Comparison of ENCODE assay signal across 27 cellular contexts in genomic region chr1:230392141-230392909, GRCh38. TPM values are rescaled to one million over a fixed set of nuclear protein-coding genes. Genes with fewer than 3 reads are reported as not detected.
DNase-seq lines count a peak whose midpoint lies in the region; ATAC-seq and TF ChIP-seq lines count a peak whose summit lies in the region.
"Had no signal": no experiment of that assay in that cellular context is flagged by ENCODE, and none has a peak within 500 bp of the region (broad histone marks: within the 10 kb centered on the region; RNA-seq: fewer than 3 reads in every experiment).

No MANE protein-coding gene starts in this region.

- peaks cover 40% of the 10 kb centered on the region for H3K79me2 ChIP-seq in GM23338 (replicated peaks; ENCODE audit: insufficient read depth)

- no peak overlapping the region for H3K4me3 ChIP-seq in GM23338
- no peak overlapping the region for H3K4me3 ChIP-seq in Jurkat, Clone E6-1 (ENCODE audit: low read length)
- H3K4me3 ChIP-seq: Peyer's patch, tibial artery had no signal

- no peak for DNase-seq in GM23338 (ENCODE audit: low spot score)
- peak; percentile 35 for DNase-seq in Jurkat, Clone E6-1 (ENCODE audit: low read depth, low spot score)
- no peak for DNase-seq in stimulated activated effector memory CD8-positive, alpha-beta T cell treated with anti-CD3 and anti-CD28 coated beads, Interleukin-12 subunit alpha, Interleukin-12 subunit beta, amount 100 ng/mL, for 72 hours (ENCODE audit: low spot score in 2 of 2)
- no peak for DNase-seq in GM19238 (ENCODE audit: insufficient read length, low spot score)
- no peak for DNase-seq in NCI-H446 treated with DMSO at 0.1 percent for 48 hours (lab: John Stamatoyannopoulos, UW)
- no peak for DNase-seq in C1 segment of cervical spinal cord (lab: John Stamatoyannopoulos, UW)
- DNase-seq: activated CD4-positive, alpha-beta T cell treated with anti-CD3 and anti-CD28 coated beads for 36 hours; amniotic stem cell; brain microvascular endothelial cell; DMS79 treated with DMSO at 0.1 percent for 48 hours; GF-D8; mammary epithelial cell; MM.1S; NCI-H1105 treated with DMSO at 0.1 percent for 48 hours; NCI-H187 treated with DMSO at 0.1 percent for 48 hours; Peyer's patch; SHP77 treated with DMSO at 0.1 percent for 48 hours; stimulated activated CD4-positive, alpha-beta T cell treated with anti-CD3 and anti-CD28 coated beads, Interleukin-2, amount 100 ng/mL, for 24 hours; stimulated activated naive CD8-positive, alpha-beta T cell treated with anti-CD3 and anti-CD28 coated beads, Interleukin-15, amount 100 ng/mL, for 72 hours; tibial artery had no signal

- H3K36me3 Mint-ChIP-seq in GM23338 (ENCODE audit: low read depth) = no peaks in the 10 kb centered on the region
- H3K36me3 Mint-ChIP-seq in stimulated activated effector memory CD8-positive, alpha-beta T cell treated with anti-CD3 and anti-CD28 coated beads, Interleukin-12 subunit alpha, Interleukin-12 subunit beta, amount 100 ng/mL, for 72 hours = no peaks in the 10 kb centered on the region
- H3K36me3 Mint-ChIP-seq: activated naive CD4-positive, alpha-beta T cell treated with anti-CD3 and anti-CD28 coated beads, Interleukin-2, amount 50 U/mL, for 24 hours had no signal

- H3K27me3 Mint-ChIP-seq in GM23338 (ENCODE audit: insufficient read depth, low read depth, poor library complexity) = peaks cover 16% of the 10 kb centered on the region

- 0 out of 2 replicates have a peak, but pooled peaks cover 2% of the 10 kb centered on the region for H3F3A ChIP-seq in GM23338 (replicated peaks; ENCODE audit: low read depth)

- no peaks in the 10 kb centered on the region for H3K9me2 ChIP-seq in GM23338 (ENCODE audit: insufficient read depth)

- peaks cover 3% of the 10 kb centered on the region; the same call in 1 of the 2 replicates for H4K20me1 ChIP-seq in GM23338 (replicated peaks; ENCODE audit: insufficient read depth)

- peak overlapping the region; percentile 73 for H3K4me2 ChIP-seq in GM23338

- H3K27me3 ChIP-seq in GM23338 (ENCODE audit: insufficient read depth) (no peaks in the 10 kb centered on the region), layer of hippocampus (ENCODE audit: control insufficient read depth, insufficient read depth, low read length) (no peaks in the 10 kb centered on the region)
- H3K27me3 ChIP-seq: brain microvascular endothelial cell, Peyer's patch had no signal

- no peaks in the 10 kb centered on the region for H3K36me3 ChIP-seq in GM23338 (ENCODE audit: insufficient read depth)
- H3K36me3 ChIP-seq: brain microvascular endothelial cell, Peyer's patch, tibial artery had no signal

- H2AFZ ChIP-seq in GM23338 = no peak overlapping the region
- H2AFZ ChIP-seq: parathyroid adenoma had no signal

- peaks cover 23% of the 10 kb centered on the region for H3K4me1 ChIP-seq in GM23338 (ENCODE audit: insufficient read depth)
- H3K4me1 ChIP-seq: parathyroid adenoma, Peyer's patch, tibial artery had no signal

- H3K27ac ChIP-seq in GM23338 (ENCODE audit: low read depth) = 0 out of 2 replicates have a peak overlapping the region, but pooled peaks have one; percentile 26
- H3K27ac ChIP-seq in layer of hippocampus (ENCODE audit: low read depth, low read length) = peak overlapping the region; percentile 30
- H3K27ac ChIP-seq: brain microvascular endothelial cell, C4-2B, parathyroid adenoma, Peyer's patch, tibial artery had no signal

- peak overlapping the region; percentile 65; the same call in 1 of the 2 replicates for H3K27ac Mint-ChIP-seq in GM23338
- no peak overlapping the region for H3K27ac Mint-ChIP-seq in stimulated activated effector memory CD8-positive, alpha-beta T cell treated with anti-CD3 and anti-CD28 coated beads, Interleukin-12 subunit alpha, Interleukin-12 subunit beta, amount 100 ng/mL, for 72 hours
- H3K27ac Mint-ChIP-seq: activated CD4-positive, alpha-beta T cell treated with anti-CD3 and anti-CD28 coated beads for 36 hours; activated naive CD4-positive, alpha-beta T cell treated with anti-CD3 and anti-CD28 coated beads, Interleukin-2, amount 50 U/mL, for 24 hours; activated T-helper 2 cell treated with anti-CD3 and anti-CD28 coated beads, Interferon-gamma antibody, Interleukin-2, Interleukin-4, amounts not matched to agents 10 μg/mL and 5 μg/mL and 100 μg/mL, durations not matched to agents 14 hours and 24 hours and 36 hours; stimulated activated naive CD8-positive, alpha-beta T cell treated with anti-CD3 and anti-CD28 coated beads, Interleukin-15, amount 100 ng/mL, for 72 hours had no signal

- no peaks in the 10 kb centered on the region for H3K9me3 Mint-ChIP-seq in GM23338
- H3K9me3 Mint-ChIP-seq in stimulated activated effector memory CD8-positive, alpha-beta T cell treated with anti-CD3 and anti-CD28 coated beads, Interleukin-12 subunit alpha, Interleukin-12 subunit beta, amount 100 ng/mL, for 72 hours = no peaks in the 10 kb centered on the region
- H3K9me3 Mint-ChIP-seq: activated naive CD4-positive, alpha-beta T cell treated with anti-CD3 and anti-CD28 coated beads, Interleukin-2, amount 50 U/mL, for 24 hours; activated T-helper 2 cell treated with anti-CD3 and anti-CD28 coated beads, Interferon-gamma antibody, Interleukin-2, Interleukin-4, amounts not matched to agents 10 μg/mL and 5 μg/mL and 100 μg/mL, durations not matched to agents 14 hours and 24 hours and 36 hours; stimulated activated naive CD8-positive, alpha-beta T cell treated with anti-CD3 and anti-CD28 coated beads, Interleukin-15, amount 100 ng/mL, for 72 hours had no signal

- peak overlapping the region; percentile 34 for H3K4me3 Mint-ChIP-seq in GM23338
- H3K4me3 Mint-ChIP-seq in stimulated activated effector memory CD8-positive, alpha-beta T cell treated with anti-CD3 and anti-CD28 coated beads, Interleukin-12 subunit alpha, Interleukin-12 subunit beta, amount 100 ng/mL, for 72 hours = no peak overlapping the region
- H3K4me3 Mint-ChIP-seq: activated CD4-positive, alpha-beta T cell treated with anti-CD3 and anti-CD28 coated beads for 36 hours; activated naive CD4-positive, alpha-beta T cell treated with anti-CD3 and anti-CD28 coated beads, Interleukin-2, amount 50 U/mL, for 24 hours; stimulated activated naive CD8-positive, alpha-beta T cell treated with anti-CD3 and anti-CD28 coated beads, Interleukin-15, amount 100 ng/mL, for 72 hours had no signal

- H3K4me1 Mint-ChIP-seq in GM23338 = peaks cover 51% of the 10 kb centered on the region
- no peaks in the 10 kb centered on the region for H3K4me1 Mint-ChIP-seq in stimulated activated effector memory CD8-positive, alpha-beta T cell treated with anti-CD3 and anti-CD28 coated beads, Interleukin-12 subunit alpha, Interleukin-12 subunit beta, amount 100 ng/mL, for 72 hours
- H3K4me1 Mint-ChIP-seq: activated CD4-positive, alpha-beta T cell treated with anti-CD3 and anti-CD28 coated beads for 36 hours; activated naive CD4-positive, alpha-beta T cell treated with anti-CD3 and anti-CD28 coated beads, Interleukin-2, amount 50 U/mL, for 24 hours had no signal

- peak; percentile 40 for ATAC-seq in GM23338
- ATAC-seq in stimulated activated effector memory CD8-positive, alpha-beta T cell treated with anti-CD3 and anti-CD28 coated beads, Interleukin-12 subunit alpha, Interleukin-12 subunit beta, amount 100 ng/mL, for 72 hours = peak; percentile 19
- ATAC-seq: activated CD4-positive, alpha-beta T cell treated with anti-CD3 and anti-CD28 coated beads for 36 hours; stimulated activated naive CD8-positive, alpha-beta T cell treated with anti-CD3 and anti-CD28 coated beads, Interleukin-15, amount 100 ng/mL, for 72 hours had no signal

- TF ChIP-seq CTCF in GM23338 (conservative IDR thresholded peaks at IDR 0.05; ENCODE audit: low read depth in 2 of 2) = no peak

TF ChIP-seq in GM23338, 12 proteins besides CTCF, POLR2A, EP300 and RAD21 (continues in another document):
- TF ChIP-seq NANOG (IDR thresholded peaks at IDR 0.05; ENCODE audit: borderline replicate concordance) = no peak
- TF ChIP-seq REST (IDR thresholded peaks at IDR 0.05; ENCODE audit: unreplicated experiment) = no peak

RNA-seq across cellular contexts. Expression of gene PGBD5, which starts 33.8 kb away (rescaled TPM):
- total RNA-seq in GM23338 (2014; rRNA removed; shearing (Covaris generic)) = 16.6 and 17.0 TPM in 2 replicates
- polyA plus RNA-seq in GM23338 (2016; fragmentation: Nextera tagmentation; extraction: Ambion mirVana) = 3.4 and 3.9 TPM in 2 replicates
- 3.4 TPM for polyA plus RNA-seq in Jurkat, Clone E6-1 (2012; ENCODE audit: insufficient read depth, insufficient read length)
- total RNA-seq: activated T-helper 2 cell treated with anti-CD3 and anti-CD28 coated beads, Interferon-gamma antibody, Interleukin-2, Interleukin-4, amounts not matched to agents 10 μg/mL and 5 μg/mL and 100 μg/mL, durations not matched to agents 14 hours and 24 hours and 36 hours; endothelial cell of umbilical vein; T-helper 2 cell treated with Interferon-gamma antibody and Interleukin-4, amounts not matched to agents 100 ng/mL and 5 ng/mL, for 36 hours had no signal
- polyA plus RNA-seq: mammary epithelial cell had no signal
